Comparison of ENCODE assay signal across 12 cellular contexts in the genomic region with DNA sequence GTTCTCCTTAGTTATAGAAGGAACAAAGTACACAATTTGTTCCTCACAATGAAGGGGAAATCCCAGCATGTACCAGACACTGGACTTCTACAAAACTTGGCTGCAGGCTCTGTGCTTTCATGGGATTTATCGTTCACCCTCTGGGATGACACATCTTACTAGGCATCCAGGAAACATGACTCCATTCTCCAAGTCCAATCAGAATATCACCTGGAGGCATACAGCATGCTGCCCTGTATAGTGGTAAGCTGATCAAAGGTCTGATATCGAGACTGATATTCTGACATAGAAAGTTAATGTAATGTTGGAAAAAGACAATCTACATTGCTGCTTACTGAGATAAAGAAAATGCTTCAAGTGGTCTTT. TPM values are rescaled to one million over a fixed set of nuclear protein-coding genes. Genes with fewer than 3 reads are reported as not detected.
DNase-seq lines count a peak whose midpoint lies in the region; ATAC-seq, FAIRE-seq and TF ChIP-seq lines count a peak whose summit lies in the region.
"Had no signal": no experiment of that assay in that cellular context is flagged by ENCODE, and none has a peak within 500 bp of the region (broad histone marks: within the 10 kb centered on the region; RNA-seq: fewer than 3 reads in every experiment).

No MANE protein-coding gene starts in this region.

- RAD21 ChIA-PET in GM12878 (lab: Charles Lee; ENCODE audit: unreplicated experiment) = interaction anchor here (0.6 to 0.9 kb wide), 2 partner anchors 15 to 922 kb away, joined by 4 to 6 read pairs; no protein-coding TSS in a partner anchor

- no peak overlapping the region for H3K27ac ChIP-seq in GM12878 (ENCODE audit: control insufficient read depth, insufficient read depth)

- H3K4me3 ChIP-seq in GM12878 = no peak overlapping the region

- 0 out of 2 replicates have a peak overlapping the region, but pooled peaks have one; percentile 7 for H3K4me2 ChIP-seq in GM12878 (ENCODE audit: control insufficient read depth, insufficient read depth)

- no peaks in the 10 kb centered on the region for H3K79me2 ChIP-seq in GM12878 (ENCODE audit: control insufficient read depth, insufficient read depth, low read length)

- H3K36me3 ChIP-seq in GM12878 (ENCODE audit: control insufficient read depth in 2 of 2, insufficient read depth in 2 of 2, low read length in 1 of 2) = peaks cover 0 to 5% of the 10 kb centered on the region in 2 experiments; a peak in 2 of 4 replicates

- no peak for TF ChIP-seq CTCF in GM12878 (IDR thresholded peaks at IDR 0.05 in 2 of 3, conservative IDR thresholded peaks at IDR 0.05 in 1 of 3; ENCODE audit: control insufficient read depth in 2 of 3, extremely low read depth in 1 of 3, insufficient read depth in 1 of 3, low read depth in 3 of 3, low read length in 3 of 3)

- in situ Hi-C loops in GM12878 (cut with MboI) = loop anchor here (10.0 kb wide), 1 partner anchor 955 kb away; the partner anchor contains the start of gene IBTK

- SMC1A ChIA-PET in GM12878 (lab: Charles Lee; ENCODE audit: uncharacterized antibody, unreplicated experiment) = interaction anchor here (1.0 to 4.5 kb wide), 5 partner anchors 11 to 327 kb away, joined by 3 to 26 read pairs (median 3); partner anchors contain the start of genes DOP1A and UBE3D

- no peaks in the 10 kb centered on the region; the same call in 1 of the 2 replicates for H3K4me1 ChIP-seq in GM12878 (ENCODE audit: control insufficient read depth, insufficient read depth, low read length)

- POLR2A ChIA-PET in GM12878 (lab: Charles Lee) = interaction anchor here (0.6 to 2.8 kb wide), 3 partner anchors 132 to 623 kb away, joined by 3 to 12 read pairs (median 3); partner anchors contain the start of gene DOP1A

- FAIRE-seq in GM12878 (lab: Jason Lieb, UNC) = no peak

- no peaks in the 10 kb centered on the region for H3K9me3 ChIP-seq in GM12878 (replicated peaks; ENCODE audit: control insufficient read depth, insufficient read depth, low read length)

- no peak for ATAC-seq in GM12878
- ATAC-seq: naive thymus-derived CD8-positive, alpha-beta T cell had no signal

- H3K9ac ChIP-seq in GM12878 (ENCODE audit: control insufficient read depth, insufficient read depth, low read length) = no peak overlapping the region

- H2AFZ ChIP-seq in GM12878 (ENCODE audit: control insufficient read depth, low read depth, low read length) = peak overlapping the region; percentile 19

- H3K27me3 ChIP-seq in GM12878 (replicated peaks in 1 of 2; ENCODE audit: control insufficient read depth in 2 of 2, insufficient read depth in 2 of 2, low read length in 1 of 2) = no peaks in the 10 kb centered on the region

- WGBS in GM12878 (ENCODE audit: insufficient coverage, insufficient replicate concordance, low lambda C conversion rate, missing lambda C conversion rate) = 100% methylated on average over 2 of the region's 2 CpGs

- peak; percentile 46 for DNase-seq in AG08395 (ENCODE audit: low spot score)
- DNase-seq in HK-2 (ENCODE audit: unreplicated experiment) = peak; percentile 57
- no peak for DNase-seq in GM12878 (ENCODE audit: low read depth, low spot score)
- DNase-seq in kidney tubule cell (ENCODE audit: low spot score) = peak; percentile 94
- DNase-seq in NCI-H774 (lab: John Stamatoyannopoulos, UW) = no peak
- DNase-seq in DMS 273 treated with DMSO at 0.1 percent for 48 hours (lab: John Stamatoyannopoulos, UW) = no peak
- no peak for DNase-seq in stimulated activated CD8-positive, alpha-beta memory T cell treated with anti-CD3 and anti-CD28 coated beads, Interleukin-4, amount 100 ng/mL, for 48 hours
- no peak for DNase-seq in stimulated activated CD4-positive, alpha-beta T cell treated with anti-CD3 and anti-CD28 coated beads, Interleukin-15, amount 100 ng/mL, for 24 hours
- DNase-seq: activated naive CD4-positive, alpha-beta T cell; effector CD4-positive, alpha-beta T cell; naive thymus-derived CD8-positive, alpha-beta T cell; NCI-H526 treated with DMSO at 0.1 percent for 48 hours had no signal

- CTCF ChIA-PET in GM12878 (lab: Yijun Ruan, JAX) = interaction anchor here (1.5 to 19.2 kb wide), 4 partner anchors 16 to 134 kb away, joined by 3 to 195 read pairs (median 14); partner anchors contain the start of genes DOP1A and UBE3D

- intact Hi-C loops in GM12878 (cut with micrococcal nuclease; ENCODE audit: unreplicated experiment) = loop anchor here (10.0 kb wide), 1 partner anchor 955 kb away; the partner anchor contains the start of gene IBTK

- no peaks in the 10 kb centered on the region for H4K20me1 ChIP-seq in GM12878 (ENCODE audit: control insufficient read depth, insufficient read depth)

- no peak for TF ChIP-seq RAD21 in GM12878 (IDR thresholded peaks at IDR 0.05; ENCODE audit: insufficient read depth, low read depth, low read length)

- no TSS peak for BruUV-seq in GM12878 (replicated peaks; lab: Mats Ljungman, UMichigan)

- no peak for TF ChIP-seq POLR2A in GM12878 (IDR thresholded peaks at IDR 0.05; ENCODE audit: low read depth, low read length)

- no peak for TF ChIP-seq EP300 in GM12878 (IDR thresholded peaks at IDR 0.05; ENCODE audit: borderline replicate concordance in 1 of 2, control insufficient read depth in 1 of 2, low read depth in 2 of 2, low read length in 2 of 2)

TF ChIP-seq in GM12878, 131 proteins besides CTCF, POLR2A, EP300 and RAD21 (continues in another document):
- TF ChIP-seq IKZF1 (conservative IDR thresholded peaks at IDR 0.05) = no peak
- no peak for TF ChIP-seq TCF7 (IDR thresholded peaks at IDR 0.05; ENCODE audit: borderline replicate concordance)
- TF ChIP-seq SP1 (IDR thresholded peaks at IDR 0.05; ENCODE audit: low read depth, low read length) = no peak
- TF ChIP-seq BRCA1 (IDR thresholded peaks at IDR 0.05; ENCODE audit: low read depth, low read length) = no peak
- TF ChIP-seq HSF1 (IDR thresholded peaks at IDR 0.05; ENCODE audit: low read depth, low read length) = no peak
- TF ChIP-seq ZZZ3 (IDR thresholded peaks at IDR 0.05; ENCODE audit: control insufficient read depth, insufficient read length, low read depth) = no peak
- no peak for TF ChIP-seq WRNIP1 (IDR thresholded peaks at IDR 0.05; ENCODE audit: borderline replicate concordance, low read depth, low read length)
- no peak for TF ChIP-seq ETV6 (conservative IDR thresholded peaks at IDR 0.05 in 1 of 2, IDR thresholded peaks at IDR 0.05 in 1 of 2; ENCODE audit: borderline replicate concordance in 1 of 2, low read depth in 1 of 2)
- no peak for TF ChIP-seq CHD1 (IDR thresholded peaks at IDR 0.05; ENCODE audit: low read depth, low read length)

RNA-seq across cellular contexts. Expression of gene RWDD2A, which starts 6.7 kb away (rescaled TPM):
- total RNA-seq in GM12878 (2013; cell fraction: nucleolus; rRNA removed) = 5.3 and 5.9 TPM in 2 replicates
- 2.5 and 2.7 TPM in 2 replicates for total RNA-seq in GM12878 (2014; rRNA removed)
- 2.4 and 2.9 TPM in 2 replicates for total RNA-seq in GM12878 (2014; rRNA removed; fragmentation: Illumina TruSeq; extraction: Trizol)
- 2.3 and 2.4 TPM in 2 replicates for total RNA-seq in GM12878 (2021)
- polyA plus RNA-seq in GM12878 (2011; ENCODE audit: low read depth) = 2.8 TPM
- 4.6 and 6.2 TPM in 2 replicates for polyA plus RNA-seq in GM12878 (2011; rRNA removed)
- polyA plus RNA-seq in GM12878 (2011; cell fraction: cytosol; rRNA removed) = 2.0 and 2.2 TPM in 2 replicates
- 3.4 and 5.0 TPM in 2 replicates for polyA plus RNA-seq in GM12878 (2011; cell fraction: nucleus; rRNA removed)
- 3.2 and 4.6 TPM in 2 replicates for polyA plus RNA-seq in GM12878 (2012)
- polyA plus RNA-seq in GM12878 (2014; fragmentation: Illumina TruSeq; extraction: Trizol) = 2.9 and 3.9 TPM in 2 replicates
- 1 to 10 TPM; 3.2 to 3.4 TPM for polyA plus RNA-seq in GM12878 (2014; fragmentation: Nextera tagmentation; extraction: Ambion mirVana)
- 2.1 and 2.6 TPM in 2 replicates for polyA plus RNA-seq in GM12878 (2014; rRNA removed)
- polyA plus RNA-seq in GM12878 (2016; fragmentation: Nextera tagmentation; extraction: Ambion mirVana) = 1 to 10 TPM; 2.7 to 4.5 TPM
- 3.2 and 3.7 TPM in 2 replicates for polyA minus RNA-seq in GM12878 (2011; rRNA and poly(A)+ RNA removed)
- 0.80 and 1.6 TPM in 2 replicates for polyA minus RNA-seq in GM12878 (2011; cell fraction: cytosol; rRNA and poly(A)+ RNA removed)
- 3.5 and 4.4 TPM in 2 replicates for polyA minus RNA-seq in GM12878 (2011; cell fraction: nucleus; rRNA and poly(A)+ RNA removed)

RNA-seq across cellular contexts. Expression of gene PGM3, which starts 6.8 kb away (rescaled TPM):
- 73.3 and 81.6 TPM in 2 replicates for total RNA-seq in GM12878 (2013; cell fraction: nucleolus; rRNA removed)
- 15.1 and 15.4 TPM in 2 replicates for total RNA-seq in GM12878 (2014; rRNA removed)
- 26.2 and 26.5 TPM in 2 replicates for total RNA-seq in GM12878 (2014; rRNA removed; fragmentation: Illumina TruSeq; extraction: Trizol)
- total RNA-seq in GM12878 (2021) = 19.8 and 22.4 TPM in 2 replicates
- polyA plus RNA-seq in GM12878 (2011; ENCODE audit: low read depth) = 31.9 TPM
- polyA plus RNA-seq in GM12878 (2011; rRNA removed) = 32.6 and 34.2 TPM in 2 replicates
- polyA plus RNA-seq in GM12878 (2011; cell fraction: cytosol; rRNA removed) = 8.6 and 13.5 TPM in 2 replicates
- 23.7 and 46.9 TPM in 2 replicates for polyA plus RNA-seq in GM12878 (2011; cell fraction: nucleus; rRNA removed)
- 21.4 and 24.2 TPM in 2 replicates for polyA plus RNA-seq in GM12878 (2012)
- polyA plus RNA-seq in GM12878 (2014; fragmentation: Illumina TruSeq; extraction: Trizol) = 13.0 and 19.8 TPM in 2 replicates
- 10 to 100 TPM; 23.1 to 28.6 TPM for polyA plus RNA-seq in GM12878 (2014; fragmentation: Nextera tagmentation; extraction: Ambion mirVana)
- 14.7 and 14.8 TPM in 2 replicates for polyA plus RNA-seq in GM12878 (2014; rRNA removed)
- polyA plus RNA-seq in GM12878 (2016; fragmentation: Nextera tagmentation; extraction: Ambion mirVana) = 10 to 100 TPM; 32.0 to 36.0 TPM
- 38.5 and 81.3 TPM in 2 replicates for polyA minus RNA-seq in GM12878 (2011; rRNA and poly(A)+ RNA removed)
- polyA minus RNA-seq in GM12878 (2011; cell fraction: cytosol; rRNA and poly(A)+ RNA removed) = 17.8 and 20.8 TPM in 2 replicates
- polyA minus RNA-seq in GM12878 (2011; cell fraction: nucleus; rRNA and poly(A)+ RNA removed) = 39.2 and 43.3 TPM in 2 replicates

Comparison
In these comparisons a context has a peak if more than half of its experiments do, and no peak if none do; other contexts are left out.
1. DNase-seq: peak in AG08395 (single experiment), HK-2 (single experiment) and kidney tubule cell (single experiment); none in GM12878 (single experiment), NCI-H774 (single experiment), DMS 273 treated with DMSO at 0.1 percent for 48 hours (single experiment), stimulated activated CD8-positive, alpha-beta memory T cell treated with anti-CD3 and anti-CD28 coated beads, Interleukin-4, amount 100 ng/mL, for 48 hours (single experiment) and stimulated activated CD4-positive, alpha-beta T cell treated with anti-CD3 and anti-CD28 coated beads, Interleukin-15, amount 100 ng/mL, for 24 hours (single experiment).